8 cellular contexts compared by ENCODE assay signal in genomic region chr9:129597355-129598088, GRCh38. TPM values are rescaled to one million over a fixed set of nuclear protein-coding genes. Genes with fewer than 3 reads are reported as not detected.
A peak's percentile ranks its signal among the peaks of the same experiment; 100 is the strongest.
DNase-seq lines count a peak whose midpoint lies in the region; ATAC-seq and TF ChIP-seq lines count a peak whose summit lies in the region.

No MANE protein-coding gene starts in this region.

- H3K36me3 Mint-ChIP-seq in activated CD8-positive, alpha-beta T cell treated with anti-CD3 and anti-CD28 coated beads, Interleukin-2, amount 10 ng/mL, durations not matched to agents 7 days and 5 days (ENCODE audit: low read depth): no peaks in the 10 kb centered on the region

- no peaks in the 10 kb centered on the region for H4K20me1 ChIP-seq in osteoblast (ENCODE audit: insufficient read depth, low read length)

- H3K4me1 ChIP-seq in foreskin keratinocyte (peaks cover 5% of the 10 kb centered on the region), osteoblast (ENCODE audit: insufficient read depth, low read length) (peaks cover 25% of the 10 kb centered on the region)

- TF ChIP-seq CTCF in GM20000 (IDR thresholded peaks at IDR 0.05; ENCODE audit: extremely low read depth, missing control alignments) (no peak), foreskin keratinocyte (conservative IDR thresholded peaks at IDR 0.05) (no peak), osteoblast (IDR thresholded peaks at IDR 0.05; ENCODE audit: extremely low read depth, low read depth, low read length) (no peak), WERI-Rb-1 (IDR thresholded peaks at IDR 0.05; ENCODE audit: low read depth, low read length) (no peak)

- POLR2A ChIA-PET in activated CD8-positive, alpha-beta T cell treated with anti-CD3 and anti-CD28 coated beads, Interleukin-2, amount 10 ng/mL, durations not matched to agents 7 days and 5 days (lab: Charles Lee): interaction anchor here (1.2 to 2.8 kb wide), 3 partner anchors 9 to 420 kb away, joined by 4 to 8 read pairs (median 5); partner anchors contain the start of gene IER5L

- H3K4me3 Mint-ChIP-seq in activated CD8-positive, alpha-beta T cell treated with anti-CD3 and anti-CD28 coated beads, Interleukin-2, amount 10 ng/mL, durations not matched to agents 7 days and 5 days: peak overlapping the region; percentile 68

- H3K4me3 ChIP-seq in osteoblast (ENCODE audit: insufficient read depth, low read length) (peak overlapping the region; percentile 58), WERI-Rb-1 (ENCODE audit: low read depth, low read length) (no peak overlapping the region)

- H3K36me3 ChIP-seq in osteoblast (ENCODE audit: insufficient read depth, low read length): no peaks in the 10 kb centered on the region
- no peaks in the 10 kb centered on the region for H3K36me3 ChIP-seq in WERI-Rb-1

- peaks cover 7% of the 10 kb centered on the region for H3K27me3 Mint-ChIP-seq in activated CD8-positive, alpha-beta T cell treated with anti-CD3 and anti-CD28 coated beads, Interleukin-2, amount 10 ng/mL, durations not matched to agents 7 days and 5 days (ENCODE audit: low read depth)

- H3K27ac ChIP-seq in foreskin keratinocyte (no peak overlapping the region), osteoblast (ENCODE audit: low read depth, low read length) (peak overlapping the region; percentile 8), WERI-Rb-1 (no peak overlapping the region)

- no peaks in the 10 kb centered on the region for H3K27me3 ChIP-seq in foreskin keratinocyte
- H3K27me3 ChIP-seq in osteoblast (ENCODE audit: insufficient read depth, low read length): no peaks in the 10 kb centered on the region
- H3K27me3 ChIP-seq in WERI-Rb-1 (ENCODE audit: insufficient read depth, low read depth, severe bottlenecking): no peaks in the 10 kb centered on the region

- CTCF ChIA-PET in activated CD8-positive, alpha-beta T cell treated with anti-CD3 and anti-CD28 coated beads, Interleukin-2, amount 10 ng/mL, durations not matched to agents 7 days and 5 days (lab: Charles Lee): interaction anchor here (1.1 to 2.8 kb wide), 6 partner anchors 11 to 424 kb away, joined by 3 to 8 read pairs (median 3); no protein-coding TSS in a partner anchor

- H3K4me2 ChIP-seq in osteoblast (ENCODE audit: insufficient read depth, low read length): peak overlapping the region; percentile 58

- H3K9me3 ChIP-seq in osteoblast (ENCODE audit: low read depth, low read length) (no peaks in the 10 kb centered on the region), WERI-Rb-1 (ENCODE audit: severe bottlenecking) (no peaks in the 10 kb centered on the region)

- DNase-seq in GM20000 (ENCODE audit: low spot score): peak; percentile 77
- peak; percentile 64 for DNase-seq in activated CD8-positive, alpha-beta T cell treated with anti-CD3 and anti-CD28 coated beads, Interleukin-2, amount 10 ng/mL, durations not matched to agents 7 days and 5 days
- peak in 1 of 2 donors; percentile 21 for DNase-seq in foreskin keratinocyte
- DNase-seq in osteoblast (ENCODE audit: insufficient read length, low spot score, missing footprints): peak; percentile 94
- no peak for DNase-seq in WERI-Rb-1

- H3K4me1 Mint-ChIP-seq in activated CD8-positive, alpha-beta T cell treated with anti-CD3 and anti-CD28 coated beads, Interleukin-2, amount 10 ng/mL, durations not matched to agents 7 days and 5 days (ENCODE audit: low read depth): peaks cover 47% of the 10 kb centered on the region

- peak overlapping the region; percentile 11 for H2AFZ ChIP-seq in osteoblast (ENCODE audit: low read length)

- H3K79me2 ChIP-seq in osteoblast (ENCODE audit: insufficient read depth, low read length): no peaks in the 10 kb centered on the region

- H3K9me3 Mint-ChIP-seq in activated CD8-positive, alpha-beta T cell treated with anti-CD3 and anti-CD28 coated beads, Interleukin-2, amount 10 ng/mL, durations not matched to agents 7 days and 5 days (ENCODE audit: insufficient read depth): no peaks in the 10 kb centered on the region

- peak overlapping the region; percentile 84 for H3K27ac Mint-ChIP-seq in activated CD8-positive, alpha-beta T cell treated with anti-CD3 and anti-CD28 coated beads, Interleukin-2, amount 10 ng/mL, durations not matched to agents 7 days and 5 days

- peak; percentile 75 for ATAC-seq in activated CD8-positive, alpha-beta T cell treated with anti-CD3 and anti-CD28 coated beads, Interleukin-2, amount 10 ng/mL, durations not matched to agents 7 days and 5 days
- ATAC-seq in foreskin keratinocyte (peak; percentile 41), HG03469 (IDR thresholded peaks at IDR 0.05; ENCODE audit: unreplicated experiment) (no peak), HG03442 (IDR thresholded peaks at IDR 0.05; ENCODE audit: unreplicated experiment) (no peak), GM18873 (IDR thresholded peaks at IDR 0.05; ENCODE audit: low FRiP score, unreplicated experiment) (no peak)

RNA-seq across cellular contexts. Expression of gene C9orf50, which starts 23.4 kb away (rescaled TPM):
- not detected for total RNA-seq in activated CD8-positive, alpha-beta T cell treated with anti-CD3 and anti-CD28 coated beads, Interleukin-2, amount 10 ng/mL, durations not matched to agents 7 days and 5 days
- not detected in 2 replicates for total RNA-seq in foreskin keratinocyte
- not detected in 2 replicates for polyA plus RNA-seq in foreskin keratinocyte
- total RNA-seq in osteoblast: under 0.01 and 0.36 TPM in 2 replicates

RNA-seq across cellular contexts. Expression of gene NTMT1, which starts 28.4 kb away (rescaled TPM):
- 10 to 100 TPM; 36.2 to 39.2 TPM for total RNA-seq in activated CD8-positive, alpha-beta T cell treated with anti-CD3 and anti-CD28 coated beads, Interleukin-2, amount 10 ng/mL, durations not matched to agents 7 days and 5 days
- 64.2 and 70.9 TPM in 2 replicates for total RNA-seq in foreskin keratinocyte
- polyA plus RNA-seq in foreskin keratinocyte: 130 and 132 TPM in 2 replicates
- total RNA-seq in osteoblast: 26.4 and 28.6 TPM in 2 replicates

RNA-seq across cellular contexts. Expression of gene ASB6, which starts 44.4 kb away (rescaled TPM):
- total RNA-seq in activated CD8-positive, alpha-beta T cell treated with anti-CD3 and anti-CD28 coated beads, Interleukin-2, amount 10 ng/mL, durations not matched to agents 7 days and 5 days: 10 to 100 TPM; 25.4 to 27.7 TPM
- total RNA-seq in foreskin keratinocyte: 22.7 and 23.2 TPM in 2 replicates
- polyA plus RNA-seq in foreskin keratinocyte: 20.0 and 21.2 TPM in 2 replicates
- total RNA-seq in osteoblast: 21.0 and 23.9 TPM in 2 replicates

Comparison
In these comparisons a context has a peak if more than half of its experiments do, and no peak if none do; other contexts are left out.
1. ATAC-seq: peak in activated CD8-positive, alpha-beta T cell treated with anti-CD3 and anti-CD28 coated beads, Interleukin-2, amount 10 ng/mL, durations not matched to agents 7 days and 5 days (single experiment) and foreskin keratinocyte (single experiment); none in HG03469 (single experiment), HG03442 (single experiment) and GM18873 (single experiment).